ENCODE assay signal across 1 cellular context in genomic region chr1:18913065-18913502, GRCh38.
A peak's percentile ranks its signal among the peaks of the same experiment; 100 is the strongest.
TF ChIP-seq lines count a peak whose summit lies in the region.

No MANE protein-coding gene starts in this region.

TF ChIP-seq in HepG2, 621 proteins besides CTCF, POLR2A, EP300 and RAD21 (continued from another document and continues in another):
- TF ChIP-seq ZNF800 (CRISPR knock-in tag; IDR thresholded peaks at IDR 0.05) (no peak), NCOR1 (IDR thresholded peaks at IDR 0.05; ENCODE audit: borderline replicate concordance, low read length) (no peak), ZNF407 (CRISPR knock-in tag; IDR thresholded peaks at IDR 0.05; ENCODE audit: not compliant biosample characterization) (no peak), ZNF414 (CRISPR knock-in tag; IDR thresholded peaks at IDR 0.05) (no peak), RCOR2 (CRISPR knock-in tag; IDR thresholded peaks at IDR 0.05) (no peak), SMC3 (IDR thresholded peaks at IDR 0.05; ENCODE audit: low read length) (peak; percentile 74; the same call in 1 of the 2 replicates), ZNF510 (CRISPR knock-in tag; IDR thresholded peaks at IDR 0.05; ENCODE audit: low read depth) (no peak), ZNF124 (CRISPR knock-in tag; IDR thresholded peaks at IDR 0.05) (no peak), GFI1 (CRISPR knock-in tag; IDR thresholded peaks at IDR 0.05; ENCODE audit: borderline replicate concordance) (no peak), ZNF431 (CRISPR knock-in tag; IDR thresholded peaks at IDR 0.05; ENCODE audit: borderline replicate concordance, low read depth) (no peak), MTA3 (CRISPR knock-in tag; IDR thresholded peaks at IDR 0.05) (no peak), FOXK2 (IDR thresholded peaks at IDR 0.05) (no peak), NFKB2 (CRISPR knock-in tag; IDR thresholded peaks at IDR 0.05; ENCODE audit: borderline replicate concordance) (peak; percentile 69; the same call in 1 of the 2 replicates), AKNA (CRISPR knock-in tag; IDR thresholded peaks at IDR 0.05; ENCODE audit: borderline replicate concordance) (no peak), SIX4 (CRISPR knock-in tag; IDR thresholded peaks at IDR 0.05) (no peak), ZNF720 (CRISPR knock-in tag; IDR thresholded peaks at IDR 0.05) (no peak), ZNF260 (CRISPR knock-in tag; IDR thresholded peaks at IDR 0.05; ENCODE audit: borderline replicate concordance, low read depth) (no peak), ZNF784 (CRISPR knock-in tag; IDR thresholded peaks at IDR 0.05; ENCODE audit: borderline replicate concordance) (no peak), ZSCAN22 (CRISPR knock-in tag; IDR thresholded peaks at IDR 0.05) (no peak), SRY (CRISPR knock-in tag; IDR thresholded peaks at IDR 0.05) (no peak), BCLAF1 (IDR thresholded peaks at IDR 0.05) (no peak), CENPT (CRISPR knock-in tag; IDR thresholded peaks at IDR 0.05; ENCODE audit: low read depth) (no peak), RAD51 (IDR thresholded peaks at IDR 0.05; ENCODE audit: borderline replicate concordance) (no peak), ZNF850 (CRISPR knock-in tag; conservative IDR thresholded peaks at IDR 0.05) (no peak), SCMH1 (CRISPR knock-in tag; IDR thresholded peaks at IDR 0.05; ENCODE audit: borderline replicate concordance) (no peak), HCFC1 (IDR thresholded peaks at IDR 0.05; ENCODE audit: low read depth, low read length) (no peak), SOX5 (CRISPR knock-in tag; IDR thresholded peaks at IDR 0.05; ENCODE audit: borderline replicate concordance) (no peak), ZFYVE20 (CRISPR knock-in tag; IDR thresholded peaks at IDR 0.05; ENCODE audit: borderline replicate concordance, low read depth) (no peak), ZZZ3 (CRISPR knock-in tag; IDR thresholded peaks at IDR 0.05; ENCODE audit: borderline replicate concordance) (no peak), ZNF232 (CRISPR knock-in tag; IDR thresholded peaks at IDR 0.05; ENCODE audit: borderline replicate concordance) (0 out of 2 replicates have a peak, but pooled peaks have one; percentile 17), ZNF891 (CRISPR knock-in tag; IDR thresholded peaks at IDR 0.05) (no peak), NONO (IDR thresholded peaks at IDR 0.05) (no peak), NONO (CRISPR knock-in tag; conservative IDR thresholded peaks at IDR 0.05) (no peak), BORCS8-MEF2B (CRISPR knock-in tag; IDR thresholded peaks at IDR 0.05) (no peak), CREB3 (CRISPR knock-in tag; IDR thresholded peaks at IDR 0.05) (no peak), CENPBD1 (CRISPR knock-in tag; IDR thresholded peaks at IDR 0.05; ENCODE audit: borderline replicate concordance, low read depth) (no peak), ZNF329 (CRISPR knock-in tag; IDR thresholded peaks at IDR 0.05; ENCODE audit: low read depth) (no peak), HIC2 (CRISPR knock-in tag; IDR thresholded peaks at IDR 0.05; ENCODE audit: low read depth) (0 out of 2 replicates have a peak, but pooled peaks have one; percentile 36)
